Comparison of ENCODE assay signal across 8 cellular contexts in genomic region chr1:44673675-44674112, GRCh38. TPM values are rescaled to one million over a fixed set of nuclear protein-coding genes. Genes with fewer than 3 reads are reported as not detected.
DNase-seq lines count a peak whose midpoint lies in the region; ATAC-seq, FAIRE-seq and TF ChIP-seq lines count a peak whose summit lies in the region.

No MANE protein-coding gene starts in this region.

- peak overlapping the region; percentile 65 for H3K27ac ChIP-seq in GM12878 (ENCODE audit: control insufficient read depth, insufficient read depth)
- peak overlapping the region; percentile 96 to 97 for H3K27ac ChIP-seq in uterus

- no peak for TF ChIP-seq CTCF in GM12878 (IDR thresholded peaks at IDR 0.05 in 2 of 3, conservative IDR thresholded peaks at IDR 0.05 in 1 of 3; ENCODE audit: control insufficient read depth in 2 of 3, extremely low read depth in 1 of 3, insufficient read depth in 1 of 3, low read depth in 3 of 3, low read length in 3 of 3)
- TF ChIP-seq CTCF in lower leg skin (IDR thresholded peaks at IDR 0.05): no peak
- no peak for TF ChIP-seq CTCF in uterus (IDR thresholded peaks at IDR 0.05)

- WGBS in GM12878 (ENCODE audit: insufficient coverage, insufficient replicate concordance, low lambda C conversion rate, missing lambda C conversion rate): under 1% methylated on average over 16 of the region's 16 CpGs
- 1 to 2% methylated on average over 16 of the region's 16 CpGs for WGBS in lower leg skin, 2 donors

- CTCF ChIA-PET in GM12878 (lab: Yijun Ruan, JAX): interaction anchor here (1.0 to 3.5 kb wide), 11 partner anchors 11 to 57 kb away, joined by 3 to 27 read pairs (median 8); partner anchors contain the start of gene RNU5D-1

- H3K9me3 ChIP-seq in GM12878 (replicated peaks; ENCODE audit: control insufficient read depth, insufficient read depth, low read length) (no peaks in the 10 kb centered on the region), uterus (no peaks in the 10 kb centered on the region)

- no peaks in the 10 kb centered on the region for H4K20me1 ChIP-seq in GM12878 (ENCODE audit: control insufficient read depth, insufficient read depth)

- H3K4me1 ChIP-seq in GM12878 (ENCODE audit: control insufficient read depth, insufficient read depth, low read length) (peaks cover 64% of the 10 kb centered on the region), uterus (no peaks in the 10 kb centered on the region)

- H3K4me2 ChIP-seq in GM12878 (ENCODE audit: control insufficient read depth, insufficient read depth): peak overlapping the region; percentile 97

- peak overlapping the region; percentile 50 for H3K9ac ChIP-seq in GM12878 (ENCODE audit: control insufficient read depth, insufficient read depth, low read length)

- intact Hi-C loops in GM12878 (cut with micrococcal nuclease; ENCODE audit: unreplicated experiment): loop anchor here (2.0 kb wide), 1 partner anchor 41 kb away; no protein-coding TSS in a partner anchor
- intact Hi-C loops in lower leg skin (cut with DNase I; ENCODE audit: low total_unique reads): no loop called here
- intact Hi-C loops in uterus (cut with DNase I; ENCODE audit: low total_unique reads): no loop called here
- intact Hi-C loops in posterior vena cava (cut with DNase I): loop anchor here in 1 of 2 donors (5.0 kb wide), 1 partner anchor 1091 kb away; no protein-coding TSS in a partner anchor

- RAD21 ChIA-PET in GM12878 (lab: Charles Lee; ENCODE audit: unreplicated experiment): interaction anchor here (1.1 to 3.2 kb wide), 8 partner anchors 9 to 58 kb away, joined by 4 to 14 read pairs (median 7); no protein-coding TSS in a partner anchor

- TSS peak; percentile 82 for BruUV-seq in GM12878 (replicated peaks; lab: Mats Ljungman, UMichigan)

- H3K4me3 ChIP-seq in GM12878 (peak overlapping the region; percentile 82), lower leg skin (ENCODE audit: low read depth, poor library complexity, severe bottlenecking) (peak overlapping the region; percentile 28), uterus (peak overlapping the region; percentile 64 to 88)

- POLR2A ChIA-PET in GM12878 (lab: Charles Lee): interaction anchor here (0.5 to 5.3 kb wide), 12 partner anchors 8 to 1198 kb away, joined by 3 to 29 read pairs (median 4); no protein-coding TSS in a partner anchor

- H3K79me2 ChIP-seq in GM12878 (ENCODE audit: control insufficient read depth, insufficient read depth, low read length): peaks cover 8% of the 10 kb centered on the region

- no peak for TF ChIP-seq RAD21 in GM12878 (IDR thresholded peaks at IDR 0.05; ENCODE audit: insufficient read depth, low read depth, low read length)

- H3K36me3 ChIP-seq in GM12878 (ENCODE audit: control insufficient read depth in 2 of 2, insufficient read depth in 2 of 2, low read length in 1 of 2) (no peaks in the 10 kb centered on the region; a peak in 1 of 4 replicates), uterus (no peaks in the 10 kb centered on the region)

- in situ Hi-C loops in GM12878 (cut with MboI): no loop called here

- H2AFZ ChIP-seq in GM12878 (ENCODE audit: control insufficient read depth, low read depth, low read length): peak overlapping the region; percentile 86

- FAIRE-seq in GM12878 (lab: Jason Lieb, UNC): no peak

- no peaks in the 10 kb centered on the region for H3K27me3 ChIP-seq in GM12878 (replicated peaks in 1 of 2; ENCODE audit: control insufficient read depth in 2 of 2, insufficient read depth in 2 of 2, low read length in 1 of 2)
- no peaks in the 10 kb centered on the region for H3K27me3 ChIP-seq in uterus

- peak; percentile 2 for ATAC-seq in GM18870 (IDR thresholded peaks at IDR 0.05; ENCODE audit: unreplicated experiment)
- peak; percentile 2 for ATAC-seq in HG03196 (IDR thresholded peaks at IDR 0.05; ENCODE audit: unreplicated experiment)
- peak; percentile 2 for ATAC-seq in GM12878

- no peak for TF ChIP-seq EP300 in GM12878 (IDR thresholded peaks at IDR 0.05; ENCODE audit: borderline replicate concordance in 1 of 2, control insufficient read depth in 1 of 2, low read depth in 2 of 2, low read length in 2 of 2)

- TF ChIP-seq POLR2A in GM12878 (IDR thresholded peaks at IDR 0.05; ENCODE audit: low read depth, low read length) (no peak), lower leg skin (IDR thresholded peaks at IDR 0.05) (no peak), uterus (IDR thresholded peaks at IDR 0.05) (no peak)

- SMC1A ChIA-PET in GM12878 (lab: Charles Lee; ENCODE audit: uncharacterized antibody, unreplicated experiment): interaction anchor here (0.9 to 6.7 kb wide), 5 partner anchors 11 to 48 kb away, joined by 3 to 76 read pairs (median 12); no protein-coding TSS in a partner anchor

- DNase-seq in GM12878 (ENCODE audit: low read depth, low spot score) (no peak), lower leg skin (ENCODE audit: low spot score in 2 of 2) (no peak), uterus (no peak), activated gamma-delta T cell treated with Interleukin-2 at 50 U/mL for 16 hours (no peak), DMS79 treated with DMSO at 0.1 percent for 48 hours (lab: John Stamatoyannopoulos, UW) (no peak), posterior vena cava (ENCODE audit: low spot score) (no peak)

TF ChIP-seq in GM12878, 131 proteins besides CTCF, POLR2A, EP300 and RAD21 (continues in another document):
- no peak for TF ChIP-seq MYB (IDR thresholded peaks at IDR 0.05; ENCODE audit: borderline replicate concordance, low read depth, low read length)

RNA-seq across cellular contexts. Expression of gene TMEM53, which starts 0.6 kb away (rescaled TPM):
- 6.8 and 6.9 TPM in 2 replicates for total RNA-seq in GM12878 (2013; cell fraction: nucleolus; rRNA removed)
- 11.7 and 16.7 TPM in 2 replicates for total RNA-seq in GM12878 (2014; rRNA removed)
- total RNA-seq in GM12878 (2014; rRNA removed; fragmentation: Illumina TruSeq; extraction: Trizol): 6.9 and 7.1 TPM in 2 replicates
- 13.2 and 13.8 TPM in 2 replicates for total RNA-seq in GM12878 (2021)
- 4.5 TPM for polyA plus RNA-seq in GM12878 (2011; ENCODE audit: low read depth)
- polyA plus RNA-seq in GM12878 (2011; rRNA removed): 3.8 and 6.6 TPM in 2 replicates
- polyA plus RNA-seq in GM12878 (2011; cell fraction: cytosol; rRNA removed): 15.3 and 18.0 TPM in 2 replicates
- polyA plus RNA-seq in GM12878 (2011; cell fraction: nucleus; rRNA removed): 10.2 and 12.0 TPM in 2 replicates
- 10.5 and 12.2 TPM in 2 replicates for polyA plus RNA-seq in GM12878 (2012)
- polyA plus RNA-seq in GM12878 (2014; fragmentation: Illumina TruSeq; extraction: Trizol): 4.6 and 8.4 TPM in 2 replicates
- polyA plus RNA-seq in GM12878 (2014; fragmentation: Nextera tagmentation; extraction: Ambion mirVana): 1 to 10 TPM; 3.1 to 6.2 TPM
- 17.4 and 18.4 TPM in 2 replicates for polyA plus RNA-seq in GM12878 (2014; rRNA removed)
- 10 to 100 TPM; 22.5 to 23.9 TPM for polyA plus RNA-seq in GM12878 (2016; fragmentation: Nextera tagmentation; extraction: Ambion mirVana)
- polyA minus RNA-seq in GM12878 (2011; rRNA and poly(A)+ RNA removed): 5.7 and 11.4 TPM in 2 replicates
- 5.7 and 6.1 TPM in 2 replicates for polyA minus RNA-seq in GM12878 (2011; cell fraction: cytosol; rRNA and poly(A)+ RNA removed)
- polyA minus RNA-seq in GM12878 (2011; cell fraction: nucleus; rRNA and poly(A)+ RNA removed): 2.7 and 3.1 TPM in 2 replicates
- 10 to 100 TPM in 2 of 4 donors, 1 to 10 TPM in 2; 5.2 to 23.4 (median 9.9) TPM for total RNA-seq in lower leg skin
- total RNA-seq in uterus: 1 to 10 TPM in 3 of 4 donors, not detected in 1; 1.5 to 5.4 (median 3.8) TPM
- 1 to 10 TPM; 3.8 to 5.3 TPM for total RNA-seq in posterior vena cava

RNA-seq across cellular contexts. Expression of gene ARMH1, which starts 0.8 kb away (rescaled TPM):
- total RNA-seq in GM12878 (2013; cell fraction: nucleolus; rRNA removed): 3.4 and 5.6 TPM in 2 replicates
- total RNA-seq in GM12878 (2014; rRNA removed) (17.1 and 26.5 TPM in 2 replicates), GM12878 (2014; rRNA removed; fragmentation: Illumina TruSeq; extraction: Trizol) (8.5 and 10.3 TPM in 2 replicates), GM12878 (2021) (15.9 and 18.1 TPM in 2 replicates), lower leg skin (1 to 10 TPM in 1 of 4 donors, not detected in 3; 2.7 TPM), uterus (1 to 10 TPM in 3 of 4 donors, not detected in 1; 2.7 to 7.7 (median 5.2) TPM), posterior vena cava (1 to 10 TPM; 1.0 to 1.6 TPM)
- 0.87 TPM for polyA plus RNA-seq in GM12878 (2011; ENCODE audit: low read depth)
- polyA plus RNA-seq in GM12878 (2011; rRNA removed) (1.7 and 2.6 TPM in 2 replicates), GM12878 (2014; fragmentation: Illumina TruSeq; extraction: Trizol) (3.8 and 8.3 TPM in 2 replicates), GM12878 (2014; fragmentation: Nextera tagmentation; extraction: Ambion mirVana) (1 to 10 TPM in 1 of 2 experiments, under 1 TPM in 1; 0.93 to 1.8 TPM), GM12878 (2014; rRNA removed) (43.9 and 45.9 TPM in 2 replicates), GM12878 (2016; fragmentation: Nextera tagmentation; extraction: Ambion mirVana) (1 to 10 TPM; 5.6 to 8.1 TPM)
- 2.3 and 4.7 TPM in 2 replicates for polyA plus RNA-seq in GM12878 (2011; cell fraction: cytosol; rRNA removed)
- polyA plus RNA-seq in GM12878 (2011; cell fraction: nucleus; rRNA removed): 36.5 and 40.7 TPM in 2 replicates
- 7.7 and 10.3 TPM in 2 replicates for polyA plus RNA-seq in GM12878 (2012)
- 0.80 and 1.3 TPM in 2 replicates for polyA minus RNA-seq in GM12878 (2011; rRNA and poly(A)+ RNA removed)
- not detected in 2 replicates for polyA minus RNA-seq in GM12878 (2011; cell fraction: cytosol; rRNA and poly(A)+ RNA removed)
- polyA minus RNA-seq in GM12878 (2011; cell fraction: nucleus; rRNA and poly(A)+ RNA removed): 0.48 and 1.9 TPM in 2 replicates

RNA-seq across cellular contexts. Expression of gene RNU5D-1, which starts 57.3 kb away (rescaled TPM):
- not detected in 2 replicates for total RNA-seq in GM12878 (2013; cell fraction: nucleolus; rRNA removed)
- total RNA-seq in GM12878 (2014; rRNA removed) (not detected in 2 replicates), GM12878 (2014; rRNA removed; fragmentation: Illumina TruSeq; extraction: Trizol) (not detected in 2 replicates), GM12878 (2021) (not detected in 2 replicates), lower leg skin (not detected), uterus (not detected), posterior vena cava (not detected)
- polyA plus RNA-seq in GM12878 (2011; ENCODE audit: low read depth): not detected
- polyA plus RNA-seq in GM12878 (2011; rRNA removed) (not detected in 2 replicates), GM12878 (2014; fragmentation: Illumina TruSeq; extraction: Trizol) (not detected in 2 replicates), GM12878 (2014; fragmentation: Nextera tagmentation; extraction: Ambion mirVana) (not detected), GM12878 (2014; rRNA removed) (not detected in 2 replicates), GM12878 (2016; fragmentation: Nextera tagmentation; extraction: Ambion mirVana) (not detected)
- not detected in 2 replicates for polyA plus RNA-seq in GM12878 (2011; cell fraction: cytosol; rRNA removed)
- polyA plus RNA-seq in GM12878 (2011; cell fraction: nucleus; rRNA removed): not detected in 2 replicates
- polyA plus RNA-seq in GM12878 (2012): not detected in 2 replicates
- polyA minus RNA-seq in GM12878 (2011; rRNA and poly(A)+ RNA removed): under 0.01 and 3,585 TPM in 2 replicates
- polyA minus RNA-seq in GM12878 (2011; cell fraction: cytosol; rRNA and poly(A)+ RNA removed): 537 and 622 TPM in 2 replicates
- under 0.01 TPM in 2 replicates for polyA minus RNA-seq in GM12878 (2011; cell fraction: nucleus; rRNA and poly(A)+ RNA removed)

Comparison
In these comparisons a context has a peak if more than half of its experiments do, and no peak if none do; other contexts are left out.
1. H3K4me3 ChIP-seq: peak in every context shown above with its lines; median percentile 82 in GM12878; 76 in uterus; 28 in lower leg skin.